In genomic region chr9:131642496-131643083, GRCh38 we compare ENCODE assay signal across 9 cellular contexts.
DNase-seq lines count a peak whose midpoint lies in the region; TF ChIP-seq lines count a peak whose summit lies in the region.
"Had no signal": no experiment of that assay in that cellular context is flagged by ENCODE, and none has a peak within 500 bp of the region (broad histone marks: within the 10 kb centered on the region; RNA-seq: fewer than 3 reads in every experiment).

No MANE protein-coding gene starts in this region.

- TF ChIP-seq POLR2A in spleen (IDR thresholded peaks at IDR 0.05) = no peak

- H3K4ac ChIP-seq in mesendoderm (ENCODE audit: low read depth, low read length) = no peak overlapping the region

- H2BK120ac ChIP-seq in mesendoderm (ENCODE audit: low read depth, low read length) = no peak overlapping the region

- no peak overlapping the region for H3K4me3 Mint-ChIP-seq in endodermal cell

- H3K4me3 ChIP-seq in OCI-LY3 (ENCODE audit: low read length) (peak overlapping the region; percentile 63), endodermal cell (ENCODE audit: low read length) (no peak overlapping the region), tibial artery (no peak overlapping the region), mesendoderm (ENCODE audit: low read length) (no peak overlapping the region), spleen (no peak overlapping the region), ascending aorta (no peak overlapping the region)
- H3K4me3 ChIP-seq: SJSA1 had no signal

- H3K9me3 ChIP-seq in OCI-LY3 (ENCODE audit: insufficient read depth, low read length) = no peaks in the 10 kb centered on the region
- no peaks in the 10 kb centered on the region for H3K9me3 ChIP-seq in endodermal cell (ENCODE audit: control insufficient read depth, low read length)
- H3K9me3 ChIP-seq in tibial artery = no peaks in the 10 kb centered on the region
- no peaks in the 10 kb centered on the region for H3K9me3 ChIP-seq in spleen
- no peaks in the 10 kb centered on the region for H3K9me3 ChIP-seq in ascending aorta
- H3K9me3 ChIP-seq: SJSA1 had no signal

- H3K36me3 ChIP-seq in OCI-LY3 (replicated peaks; ENCODE audit: low read depth, low read length) (peaks cover 90% of the 10 kb centered on the region), endodermal cell (ENCODE audit: control insufficient read depth, insufficient read depth, low read length) (peaks cover 29% of the 10 kb centered on the region), tibial artery (peaks cover 11 to 54% (median 26%) of the 10 kb centered on the region in 3 donors), mesendoderm (ENCODE audit: control insufficient read depth, insufficient read depth, low read length) (no peaks in the 10 kb centered on the region), spleen (peaks cover 3 to 94% (median 48%) of the 10 kb centered on the region in 6 donors), ascending aorta (peaks cover 26 to 36% of the 10 kb centered on the region in 2 donors)
- H3K36me3 ChIP-seq: SJSA1 had no signal

- no peaks in the 10 kb centered on the region for H3K27me3 Mint-ChIP-seq in endodermal cell (ENCODE audit: insufficient read depth)

- H2AK5ac ChIP-seq in mesendoderm (ENCODE audit: low read length) = no peak overlapping the region

- H3K4me1 Mint-ChIP-seq in endodermal cell = peaks cover 33% of the 10 kb centered on the region

- no peak overlapping the region for H4K8ac ChIP-seq in mesendoderm (ENCODE audit: low read depth, low read length)

- peaks cover 71% of the 10 kb centered on the region for H4K20me1 ChIP-seq in OCI-LY3 (ENCODE audit: insufficient read depth, low read length)

- H3K79me2 ChIP-seq in OCI-LY3 (ENCODE audit: low read length) = peaks cover 98% of the 10 kb centered on the region
- no peaks in the 10 kb centered on the region for H3K79me2 ChIP-seq in mesendoderm (ENCODE audit: control insufficient read depth, insufficient read depth, low read length)

- peak; percentile 79 for DNase-seq in activated effector memory CD4-positive, alpha-beta T cell treated with anti-CD3 and anti-CD28 coated beads, Interleukin-2, amount 50 U/mL, for 16 hours
- DNase-seq in activated effector memory CD4-positive, alpha-beta T cell treated with Interleukin-2 at 50 U/mL for 16 hours = no peak
- DNase-seq in endodermal cell (no peak), tibial artery (no peak), mesendoderm (no peak), spleen (no peak), ascending aorta (ENCODE audit: low spot score in 2 of 2) (no peak)

- peaks cover 3% of the 10 kb centered on the region for H3K79me1 ChIP-seq in mesendoderm (ENCODE audit: low read length)

- peak overlapping the region; percentile 72 for H3K27ac Mint-ChIP-seq in endodermal cell

- H3K23ac ChIP-seq in mesendoderm (ENCODE audit: low read length) = no peak overlapping the region

- TF ChIP-seq CTCF in OCI-LY3 (IDR thresholded peaks at IDR 0.05; ENCODE audit: low read depth, low read length) (no peak), endodermal cell (conservative IDR thresholded peaks at IDR 0.05) (no peak), tibial artery (IDR thresholded peaks at IDR 0.05) (no peak), spleen (IDR thresholded peaks at IDR 0.05 in 8 of 11, conservative IDR thresholded peaks at IDR 0.05 in 3 of 11) (no peak), ascending aorta (IDR thresholded peaks at IDR 0.05) (no peak)

- peak overlapping the region; percentile 89 for H3K27ac ChIP-seq in OCI-LY3 (ENCODE audit: low read length)
- H3K27ac ChIP-seq in endodermal cell (ENCODE audit: low read depth, low read length) = no peak overlapping the region
- peak overlapping the region; percentile 66 to 77 for H3K27ac ChIP-seq in tibial artery
- no peak overlapping the region for H3K27ac ChIP-seq in mesendoderm (ENCODE audit: low read depth, low read length)
- peak overlapping the region in 3 of 8 donors; percentile 15 to 45 (median 24) for H3K27ac ChIP-seq in spleen
- peak overlapping the region in 1 of 2 donors; percentile 42 for H3K27ac ChIP-seq in ascending aorta
- H3K27ac ChIP-seq: SJSA1 had no signal

- H3K56ac ChIP-seq in mesendoderm (ENCODE audit: low read length) = no peak overlapping the region

- H3K18ac ChIP-seq in mesendoderm (ENCODE audit: low read length) = no peak overlapping the region

- peaks cover 38% of the 10 kb centered on the region for H3K36me3 Mint-ChIP-seq in endodermal cell (ENCODE audit: low read depth)

- no peaks in the 10 kb centered on the region for H3K9me3 Mint-ChIP-seq in endodermal cell

- no peaks in the 10 kb centered on the region for H3K27me3 ChIP-seq in OCI-LY3 (ENCODE audit: low read depth, low read length)
- H3K27me3 ChIP-seq in endodermal cell (ENCODE audit: control insufficient read depth, insufficient read depth, low read length, poor library complexity, severe bottlenecking) = no peaks in the 10 kb centered on the region
- no peaks in the 10 kb centered on the region for H3K27me3 ChIP-seq in tibial artery
- H3K27me3 ChIP-seq in mesendoderm (ENCODE audit: insufficient read depth, low read length, poor library complexity) = no peaks in the 10 kb centered on the region
- H3K27me3 ChIP-seq in spleen (replicated peaks in 1 of 7) = no peaks in the 10 kb centered on the region
- no peaks in the 10 kb centered on the region for H3K27me3 ChIP-seq in ascending aorta
- H3K27me3 ChIP-seq: SJSA1 had no signal

- H3K9ac ChIP-seq in OCI-LY3 (ENCODE audit: low read length) = peak overlapping the region; percentile 74
- H3K9ac ChIP-seq in endodermal cell (ENCODE audit: extremely low read depth, low read length, poor library complexity, severe bottlenecking) = no peak overlapping the region
- H3K9ac ChIP-seq in mesendoderm (ENCODE audit: low read length) = no peak overlapping the region

- H2AFZ ChIP-seq in OCI-LY3 (ENCODE audit: low read depth, low read length) = no peak overlapping the region

- no peak overlapping the region for H4K5ac ChIP-seq in mesendoderm (ENCODE audit: low read length)

- intact Hi-C loops in tibial artery (cut with DNase I; ENCODE audit: low total_unique reads) (loop anchor here (5.0 to 10.0 kb wide), 2 partner anchors 48 to 95 kb away; no protein-coding TSS in a partner anchor), spleen (cut with DNase I; ENCODE audit: low total_unique reads) (no loop called here), ascending aorta (cut with DNase I) (no loop called here)

- peaks cover 58% of the 10 kb centered on the region for H3K4me1 ChIP-seq in OCI-LY3 (ENCODE audit: low read length)
- H3K4me1 ChIP-seq in endodermal cell (ENCODE audit: control insufficient read depth, insufficient read depth, low read length) = no peaks in the 10 kb centered on the region
- peaks cover 0 to 44% (median 27%) of the 10 kb centered on the region in 4 donors for H3K4me1 ChIP-seq in tibial artery
- no peaks in the 10 kb centered on the region for H3K4me1 ChIP-seq in mesendoderm (ENCODE audit: control insufficient read depth, low read depth, low read length)
- H3K4me1 ChIP-seq in spleen = peaks cover 0 to 55% (median 14%) of the 10 kb centered on the region in 6 donors
- peaks cover 0 to 10% of the 10 kb centered on the region in 2 donors for H3K4me1 ChIP-seq in ascending aorta

- no peak overlapping the region for H2BK15ac ChIP-seq in mesendoderm (replicated peaks; ENCODE audit: low read depth)

- peak overlapping the region; percentile 84 for H3K4me2 ChIP-seq in OCI-LY3 (ENCODE audit: low read length)
- no peak overlapping the region for H3K4me2 ChIP-seq in mesendoderm (ENCODE audit: low read length)

- no peak overlapping the region for H2BK5ac ChIP-seq in mesendoderm (ENCODE audit: low read length)

- 93 to 94% methylated on average over 6 to 13 of the region's 13 CpGs for WGBS in endodermal cell (ENCODE audit: insufficient coverage in 1 of 2, insufficient read length in 1 of 2), 2 experiments
- WGBS in mesendoderm (ENCODE audit: extremely low coverage, insufficient coverage, low lambda C conversion rate) = no CpG with 5 or more reads among the region's 13 CpGs
- WGBS in spleen, 5 donors = 77 to 87% (median 81%) methylated on average over 10 to 13 of the region's 13 CpGs

Comparison
In these comparisons a context has a peak if more than half of its experiments do, and no peak if none do; other contexts are left out.
1. H3K27ac ChIP-seq: peak in OCI-LY3 (single experiment) and tibial artery (2 of 2); none in endodermal cell (single experiment) and mesendoderm (single experiment).